Comparison of ENCODE assay signal across 22 cellular contexts in genomic region chr12:116760621-116761020, GRCh38. TPM values are rescaled to one million over a fixed set of nuclear protein-coding genes. Genes with fewer than 3 reads are reported as not detected.
DNase-seq lines count a peak whose midpoint lies in the region; ATAC-seq and TF ChIP-seq lines count a peak whose summit lies in the region.
"Had no signal": no experiment of that assay in that cellular context is flagged by ENCODE, and none has a peak within 500 bp of the region (broad histone marks: within the 10 kb centered on the region; RNA-seq: fewer than 3 reads in every experiment).

No MANE protein-coding gene starts in this region.

- DNase-seq in stimulated activated naive CD8-positive, alpha-beta T cell treated with anti-CD3 and anti-CD28 coated beads, Interleukin-15, amount 100 ng/mL, for 72 hours, result no peak
- DNase-seq in stimulated activated naive CD8-positive, alpha-beta T cell treated with anti-CD3 and anti-CD28 coated beads, Interleukin-15, Interleukin-2, amounts not matched to agents 100 U/mL and 50 U/mL, for 24 hours, result no peak
- DNase-seq in activated T-helper 2 cell treated with anti-CD3 and anti-CD28 coated beads, Interferon-gamma antibody, Interleukin-2, Interleukin-4, amounts not matched to agents 10 μg/mL and 5 μg/mL and 100 μg/mL, durations not matched to agents 14 hours and 24 hours and 36 hours (ENCODE audit: low spot score), result no peak
- DNase-seq in mesendoderm (no peak), upper lobe of right lung (peak; percentile 8), medulla oblongata (ENCODE audit: extremely low spot score) (no peak)
- DNase-seq: activated gamma-delta T cell treated with Interleukin-2 at 50 U/mL for 16 hours; body of pancreas; COR-L47; dermis blood vessel endothelial cell; foreskin melanocyte; KG1; NCI-H1048; NCI-H526 treated with DMSO at 0.1 percent for 48 hours; small intestine; stimulated activated CD4-positive, alpha-beta T cell treated with anti-CD3 and anti-CD28 coated beads, Interleukin-4, amount 100 ng/mL, for 4 hours; T-helper 17 cell had no signal

- H3K4me1 Mint-ChIP-seq in stimulated activated naive CD8-positive, alpha-beta T cell treated with anti-CD3 and anti-CD28 coated beads, Interleukin-15, amount 100 ng/mL, for 72 hours, result peaks cover 30% of the 10 kb centered on the region
- H3K4me1 Mint-ChIP-seq in activated T-helper 2 cell treated with anti-CD3 and anti-CD28 coated beads, Interferon-gamma antibody, Interleukin-2, Interleukin-4, amounts not matched to agents 10 μg/mL and 5 μg/mL and 100 μg/mL, durations not matched to agents 14 hours and 24 hours and 36 hours (ENCODE audit: low read depth), result peaks cover 10% of the 10 kb centered on the region
- H3K4me1 Mint-ChIP-seq: T-helper 17 cell had no signal

- ATAC-seq in stimulated activated naive CD8-positive, alpha-beta T cell treated with anti-CD3 and anti-CD28 coated beads, Interleukin-15, amount 100 ng/mL, for 72 hours, result no peak
- ATAC-seq in stimulated activated naive CD8-positive, alpha-beta T cell treated with anti-CD3 and anti-CD28 coated beads, Interleukin-15, Interleukin-2, amounts not matched to agents 100 U/mL and 50 U/mL, for 24 hours, result no peak
- ATAC-seq in upper lobe of right lung (no peak), HG03196 (IDR thresholded peaks at IDR 0.05; ENCODE audit: unreplicated experiment) (no peak), HG03565 (IDR thresholded peaks at IDR 0.05; ENCODE audit: unreplicated experiment) (no peak)
- ATAC-seq: body of pancreas, T-helper 17 cell had no signal

- H3K27ac ChIP-seq in mesendoderm (ENCODE audit: low read depth, low read length), result no peak overlapping the region
- H3K27ac ChIP-seq in upper lobe of right lung, result no peak overlapping the region
- H3K27ac ChIP-seq: body of pancreas, epithelial cell of prostate, testis had no signal

- H3K4me3 ChIP-seq in mesendoderm (ENCODE audit: low read length) (no peak overlapping the region), upper lobe of right lung (no peak overlapping the region)
- H3K4me3 ChIP-seq: body of pancreas, testis had no signal

- no peaks in the 10 kb centered on the region for H3K36me3 Mint-ChIP-seq in activated T-helper 2 cell treated with anti-CD3 and anti-CD28 coated beads, Interferon-gamma antibody, Interleukin-2, Interleukin-4, amounts not matched to agents 10 μg/mL and 5 μg/mL and 100 μg/mL, durations not matched to agents 14 hours and 24 hours and 36 hours (ENCODE audit: low read depth)

- H2AK5ac ChIP-seq in mesendoderm (ENCODE audit: low read length), result no peak overlapping the region

- peak overlapping the region; percentile 51 to 80 for H3K4me3 Mint-ChIP-seq in stimulated activated naive CD8-positive, alpha-beta T cell treated with anti-CD3 and anti-CD28 coated beads, Interleukin-15, amount 100 ng/mL, for 72 hours
- H3K4me3 Mint-ChIP-seq in activated T-helper 2 cell treated with anti-CD3 and anti-CD28 coated beads, Interferon-gamma antibody, Interleukin-2, Interleukin-4, amounts not matched to agents 10 μg/mL and 5 μg/mL and 100 μg/mL, durations not matched to agents 14 hours and 24 hours and 36 hours (ENCODE audit: low read depth), result peak overlapping the region; percentile 62
- H3K4me3 Mint-ChIP-seq: T-helper 17 cell had no signal

- H3K27me3 Mint-ChIP-seq in stimulated activated naive CD8-positive, alpha-beta T cell treated with anti-CD3 and anti-CD28 coated beads, Interleukin-15, amount 100 ng/mL, for 72 hours, result no peaks in the 10 kb centered on the region
- H3K27me3 Mint-ChIP-seq in activated T-helper 2 cell treated with anti-CD3 and anti-CD28 coated beads, Interferon-gamma antibody, Interleukin-2, Interleukin-4, amounts not matched to agents 10 μg/mL and 5 μg/mL and 100 μg/mL, durations not matched to agents 14 hours and 24 hours and 36 hours (ENCODE audit: low read depth), result no peaks in the 10 kb centered on the region
- H3K27me3 Mint-ChIP-seq: progenitor cell of endocrine pancreas, T-helper 17 cell had no signal

- intact Hi-C loops in activated T-helper 2 cell treated with anti-CD3 and anti-CD28 coated beads, Interferon-gamma antibody, Interleukin-2, Interleukin-4, amounts not matched to agents 10 μg/mL and 5 μg/mL and 100 μg/mL, durations not matched to agents 14 hours and 24 hours and 36 hours (cut with micrococcal nuclease), result no loop called here
- intact Hi-C loops in upper lobe of right lung (cut with DNase I), result no loop called here

- no peak overlapping the region for H3K27ac Mint-ChIP-seq in stimulated activated naive CD8-positive, alpha-beta T cell treated with anti-CD3 and anti-CD28 coated beads, Interleukin-15, amount 100 ng/mL, for 72 hours
- H3K27ac Mint-ChIP-seq in activated T-helper 2 cell treated with anti-CD3 and anti-CD28 coated beads, Interferon-gamma antibody, Interleukin-2, Interleukin-4, amounts not matched to agents 10 μg/mL and 5 μg/mL and 100 μg/mL, durations not matched to agents 14 hours and 24 hours and 36 hours, result no peak overlapping the region
- H3K27ac Mint-ChIP-seq: progenitor cell of endocrine pancreas, T-helper 17 cell had no signal

- no peak overlapping the region for H2BK5ac ChIP-seq in mesendoderm (ENCODE audit: low read length)

- no peak overlapping the region for H3K18ac ChIP-seq in mesendoderm (ENCODE audit: low read length)

- no peak overlapping the region for H4K5ac ChIP-seq in mesendoderm (ENCODE audit: low read length)

- no peaks in the 10 kb centered on the region for H3K79me1 ChIP-seq in mesendoderm (ENCODE audit: low read length)

- H3K9me3 ChIP-seq in upper lobe of right lung, result no peaks in the 10 kb centered on the region
- H3K9me3 ChIP-seq: body of pancreas, testis had no signal

- H3K36me3 ChIP-seq in mesendoderm (ENCODE audit: control insufficient read depth, insufficient read depth, low read length) (no peaks in the 10 kb centered on the region), upper lobe of right lung (no peaks in the 10 kb centered on the region)

- no peaks in the 10 kb centered on the region for H3K9me3 Mint-ChIP-seq in stimulated activated naive CD8-positive, alpha-beta T cell treated with anti-CD3 and anti-CD28 coated beads, Interleukin-15, amount 100 ng/mL, for 72 hours
- no peaks in the 10 kb centered on the region for H3K9me3 Mint-ChIP-seq in activated T-helper 2 cell treated with anti-CD3 and anti-CD28 coated beads, Interferon-gamma antibody, Interleukin-2, Interleukin-4, amounts not matched to agents 10 μg/mL and 5 μg/mL and 100 μg/mL, durations not matched to agents 14 hours and 24 hours and 36 hours

- H3K4ac ChIP-seq in mesendoderm (ENCODE audit: low read depth, low read length), result no peak overlapping the region

- no peak overlapping the region for H3K23ac ChIP-seq in mesendoderm (ENCODE audit: low read length)

- no peak overlapping the region for H2BK15ac ChIP-seq in mesendoderm (replicated peaks; ENCODE audit: low read depth)

- no peaks in the 10 kb centered on the region for H3K79me2 ChIP-seq in mesendoderm (ENCODE audit: control insufficient read depth, insufficient read depth, low read length)

- no peak overlapping the region for H2BK120ac ChIP-seq in mesendoderm (ENCODE audit: low read depth, low read length)

- peak overlapping the region; percentile 48 for H3K9ac ChIP-seq in mesendoderm (ENCODE audit: low read length)

- H3K56ac ChIP-seq in mesendoderm (ENCODE audit: low read length), result peak overlapping the region; percentile 73

- H3K4me1 ChIP-seq in mesendoderm (ENCODE audit: control insufficient read depth, low read depth, low read length) (no peaks in the 10 kb centered on the region), upper lobe of right lung (no peaks in the 10 kb centered on the region)
- H3K4me1 ChIP-seq: body of pancreas, testis had no signal

- H3K27me3 ChIP-seq in mesendoderm (ENCODE audit: insufficient read depth, low read length, poor library complexity) (no peaks in the 10 kb centered on the region), upper lobe of right lung (no peaks in the 10 kb centered on the region)
- H3K27me3 ChIP-seq: body of pancreas, testis had no signal

- H3K4me2 ChIP-seq in mesendoderm (ENCODE audit: low read length), result no peak overlapping the region

- TF ChIP-seq CTCF in upper lobe of right lung (IDR thresholded peaks at IDR 0.05), result no peak

- H4K8ac ChIP-seq in mesendoderm (ENCODE audit: low read depth, low read length), result no peak overlapping the region

- no CpG with 5 or more reads among the region's 11 CpGs for WGBS in mesendoderm (ENCODE audit: extremely low coverage, insufficient coverage, low lambda C conversion rate)

RNA-seq across cellular contexts. Expression of gene RNFT2, which starts 22.5 kb away (rescaled TPM):
- total RNA-seq in activated T-helper 2 cell treated with anti-CD3 and anti-CD28 coated beads, Interferon-gamma antibody, Interleukin-2, Interleukin-4, amounts not matched to agents 10 μg/mL and 5 μg/mL and 100 μg/mL, durations not matched to agents 14 hours and 24 hours and 36 hours, result 11.0 and 14.4 TPM in 2 replicates
- 8.2 TPM for polyA plus RNA-seq in mesendoderm (2013, experiment 1 of 2)
- polyA plus RNA-seq in mesendoderm (2013, experiment 2 of 2), result 9.1 TPM
- 2.6 TPM for total RNA-seq in upper lobe of right lung

RNA-seq across cellular contexts. Expression of gene SPRING1, which starts 22.8 kb away (rescaled TPM):
- 32.4 and 36.1 TPM in 2 replicates for total RNA-seq in activated T-helper 2 cell treated with anti-CD3 and anti-CD28 coated beads, Interferon-gamma antibody, Interleukin-2, Interleukin-4, amounts not matched to agents 10 μg/mL and 5 μg/mL and 100 μg/mL, durations not matched to agents 14 hours and 24 hours and 36 hours
- polyA plus RNA-seq in mesendoderm (2013, experiment 1 of 2), result 23.4 TPM
- 22.5 TPM for polyA plus RNA-seq in mesendoderm (2013, experiment 2 of 2)
- total RNA-seq in upper lobe of right lung, result 126 TPM
